Comparison of ENCODE assay signal across 24 cellular contexts in genomic region chr12:132109741-132110140, GRCh38. TPM values are rescaled to one million over a fixed set of nuclear protein-coding genes. Genes with fewer than 3 reads are reported as not detected.
DNase-seq lines count a peak whose midpoint lies in the region; ATAC-seq and TF ChIP-seq lines count a peak whose summit lies in the region.
"Had no signal": no experiment of that assay in that cellular context is flagged by ENCODE, and none has a peak within 500 bp of the region (broad histone marks: within the 10 kb centered on the region; RNA-seq: fewer than 3 reads in every experiment).

No MANE protein-coding gene starts in this region.

- no peak for TF ChIP-seq CTCF in fibroblast of mammary gland (conservative IDR thresholded peaks at IDR 0.05; ENCODE audit: control insufficient read depth, insufficient read depth, low read depth, low read length)
- TF ChIP-seq CTCF in nephron progenitor cell (IDR thresholded peaks at IDR 0.05): no peak
- TF ChIP-seq CTCF in Peyer's patch (IDR thresholded peaks at IDR 0.05): no peak

- no peaks in the 10 kb centered on the region for H3K4me1 ChIP-seq in CD4-positive, CD25-positive, alpha-beta regulatory T cell (ENCODE audit: control insufficient read depth, insufficient read depth, low read length, poor library complexity, severe bottlenecking)
- no peaks in the 10 kb centered on the region for H3K4me1 ChIP-seq in Peyer's patch
- H3K4me1 ChIP-seq: A549, SJSA1 had no signal

- H3K4me3 Mint-ChIP-seq in CD4-positive, CD25-positive, alpha-beta regulatory T cell: no peak overlapping the region
- no peak overlapping the region for H3K4me3 Mint-ChIP-seq in nephron progenitor cell
- H3K4me3 Mint-ChIP-seq: B cell, CD14-positive monocyte had no signal

- no peak overlapping the region for H3K4me3 ChIP-seq in CD4-positive, CD25-positive, alpha-beta regulatory T cell (ENCODE audit: low read depth, low read length)
- H3K4me3 ChIP-seq in fibroblast of mammary gland (ENCODE audit: control insufficient read depth, low read depth, low read length) (no peak overlapping the region), Peyer's patch (no peak overlapping the region)
- H3K4me3 ChIP-seq: A549, MG63, SJSA1 had no signal

- H3K27me3 ChIP-seq in CD4-positive, CD25-positive, alpha-beta regulatory T cell (ENCODE audit: control insufficient read depth, insufficient read depth, low read length): no peaks in the 10 kb centered on the region
- no peaks in the 10 kb centered on the region for H3K27me3 ChIP-seq in Peyer's patch
- H3K27me3 ChIP-seq: MG63, SJSA1 had no signal

- no peak overlapping the region for H3K27ac ChIP-seq in CD4-positive, CD25-positive, alpha-beta regulatory T cell (ENCODE audit: insufficient read depth, low read length, poor library complexity, severe bottlenecking)
- H3K27ac ChIP-seq in Peyer's patch: no peak overlapping the region
- H3K27ac ChIP-seq: A549, SJSA1 had no signal

- no peaks in the 10 kb centered on the region for H3K27me3 Mint-ChIP-seq in CD4-positive, CD25-positive, alpha-beta regulatory T cell
- no peaks in the 10 kb centered on the region for H3K27me3 Mint-ChIP-seq in nephron progenitor cell (ENCODE audit: low read depth, poor library complexity)
- H3K27me3 Mint-ChIP-seq: B cell had no signal

- DNase-seq in CD4-positive, CD25-positive, alpha-beta regulatory T cell: no peak
- DNase-seq in LHCN-M2 (ENCODE audit: low read depth) (peak; percentile 26), fibroblast of mammary gland (ENCODE audit: low read depth) (peak; percentile 2), nephron progenitor cell (no peak), medulla oblongata (ENCODE audit: extremely low spot score) (no peak), Peyer's patch (no peak)
- DNase-seq: DMS53, EL, GF-D8, Kasumi-1, MG63, NCI-H1048, NCI-H1417 treated with DMSO at 0.1 percent for 48 hours, NCI-H187, NCI-H2107, NCI-H446 treated with DMSO at 0.1 percent for 48 hours, NCI-H526 treated with DMSO at 0.1 percent for 48 hours, OCI-M1 had no signal

- ATAC-seq in CD4-positive, CD25-positive, alpha-beta regulatory T cell (ENCODE audit: low read depth in 2 of 2): no peak
- ATAC-seq in SK-N-SH treated with all-trans-retinoic acid at 6 μM for 48 hours: no peak
- ATAC-seq: A549, Right ventricle myocardium inferior had no signal

- H3K27ac Mint-ChIP-seq in CD4-positive, CD25-positive, alpha-beta regulatory T cell: peak overlapping the region in 2 of 3 donors; percentile 42 to 47
- H3K27ac Mint-ChIP-seq in nephron progenitor cell: peak overlapping the region; percentile 32
- H3K27ac Mint-ChIP-seq: B cell had no signal

- H3K9me3 ChIP-seq in CD4-positive, CD25-positive, alpha-beta regulatory T cell (ENCODE audit: control insufficient read depth in 2 of 2, low read length in 2 of 2): no peaks in the 10 kb centered on the region
- H3K9me3 ChIP-seq in Peyer's patch: no peaks in the 10 kb centered on the region
- H3K9me3 ChIP-seq: A549, MG63, SJSA1 had no signal

- no peak for TF ChIP-seq POLR2A in Peyer's patch (IDR thresholded peaks at IDR 0.05)

- peaks cover 0 to 4% (median under 1%) of the 10 kb centered on the region in 4 donors for H3K4me1 Mint-ChIP-seq in CD4-positive, CD25-positive, alpha-beta regulatory T cell
- peaks cover 14% of the 10 kb centered on the region for H3K4me1 Mint-ChIP-seq in nephron progenitor cell
- H3K4me1 Mint-ChIP-seq: B cell, CD14-positive monocyte had no signal

- no peaks in the 10 kb centered on the region for H3K9me3 Mint-ChIP-seq in CD4-positive, CD25-positive, alpha-beta regulatory T cell
- no peaks in the 10 kb centered on the region for H3K9me3 Mint-ChIP-seq in nephron progenitor cell
- H3K9me3 Mint-ChIP-seq: CD14-positive monocyte had no signal

- H3K36me3 ChIP-seq in CD4-positive, CD25-positive, alpha-beta regulatory T cell (ENCODE audit: control insufficient read depth, insufficient read depth, low read length): peaks cover 26% of the 10 kb centered on the region
- H3K36me3 ChIP-seq in Peyer's patch: peaks cover 0 to 49% (median 0%) of the 10 kb centered on the region in 3 donors

- H3K36me3 Mint-ChIP-seq in CD4-positive, CD25-positive, alpha-beta regulatory T cell: peaks cover 33% of the 10 kb centered on the region
- H3K36me3 Mint-ChIP-seq in nephron progenitor cell (ENCODE audit: low read depth): peaks cover 63% of the 10 kb centered on the region

TF ChIP-seq in SK-N-SH treated with all-trans-retinoic acid at 6 μM for 48 hours, 23 proteins besides CTCF, POLR2A, EP300 and RAD21:
- TF ChIP-seq SNAI2 (CRISPR knock-in tag; IDR thresholded peaks at IDR 0.05): no peak
- TF ChIP-seq ARNTL (CRISPR knock-in tag; IDR thresholded peaks at IDR 0.05; ENCODE audit: borderline replicate concordance, low read depth): no peak
- no peak for TF ChIP-seq ZNF565 (CRISPR knock-in tag; conservative IDR thresholded peaks at IDR 0.05; ENCODE audit: low read depth)
- no peak for TF ChIP-seq CSDC2 (CRISPR knock-in tag; IDR thresholded peaks at IDR 0.05)
- TF ChIP-seq TOX (CRISPR knock-in tag; IDR thresholded peaks at IDR 0.05; ENCODE audit: borderline replicate concordance): no peak
- no peak for TF ChIP-seq ZFP3 (CRISPR knock-in tag; IDR thresholded peaks at IDR 0.05)
- TF ChIP-seq ISL1 (CRISPR knock-in tag; IDR thresholded peaks at IDR 0.05): no peak
- no peak for TF ChIP-seq GLIS3 (CRISPR knock-in tag; IDR thresholded peaks at IDR 0.05)
- no peak for TF ChIP-seq CREB5 (CRISPR knock-in tag; IDR thresholded peaks at IDR 0.05; ENCODE audit: low read depth)
- TF ChIP-seq BACH2 (CRISPR knock-in tag; IDR thresholded peaks at IDR 0.05; ENCODE audit: borderline replicate concordance): no peak
- TF ChIP-seq ESRRG (CRISPR knock-in tag; IDR thresholded peaks at IDR 0.05): no peak
- no peak for TF ChIP-seq TCF4 (CRISPR knock-in tag; IDR thresholded peaks at IDR 0.05; ENCODE audit: borderline replicate concordance)
- TF ChIP-seq OSR1 (CRISPR knock-in tag; IDR thresholded peaks at IDR 0.05): no peak
- no peak for TF ChIP-seq PATZ1 (CRISPR knock-in tag; IDR thresholded peaks at IDR 0.05; ENCODE audit: borderline replicate concordance)
- TF ChIP-seq ZNF70 (CRISPR knock-in tag; IDR thresholded peaks at IDR 0.05): no peak
- no peak for TF ChIP-seq POU6F1 (CRISPR knock-in tag; IDR thresholded peaks at IDR 0.05; ENCODE audit: borderline replicate concordance, low read depth)
- TF ChIP-seq RARB (CRISPR knock-in tag; IDR thresholded peaks at IDR 0.05): no peak
TF ChIP-seq in SK-N-SH treated with all-trans-retinoic acid at 6 μM for 48 hours: peak in this region for 0.

RNA-seq across cellular contexts. Expression of gene DDX51, which starts 34.4 kb away (rescaled TPM):
- total RNA-seq in CD4-positive, CD25-positive, alpha-beta regulatory T cell: 41.2 TPM
- 1 to 10 TPM; 4.8 to 7.6 (median 6.1) TPM for polyA plus RNA-seq in CD4-positive, CD25-positive, alpha-beta regulatory T cell
- total RNA-seq in LHCN-M2 (2014; rRNA removed): 5.6 and 7.5 TPM in 2 replicates
- 8.4 TPM for polyA plus RNA-seq in LHCN-M2 (2012)
- total RNA-seq in Peyer's patch: 10 to 100 TPM; 18.7 to 78.4 (median 32.2) TPM

RNA-seq across cellular contexts. Expression of gene NOC4L, which starts 34.5 kb away (rescaled TPM):
- 17.0 TPM for total RNA-seq in CD4-positive, CD25-positive, alpha-beta regulatory T cell
- 10 to 100 TPM; 18.9 to 26.9 (median 22.2) TPM for polyA plus RNA-seq in CD4-positive, CD25-positive, alpha-beta regulatory T cell
- total RNA-seq in LHCN-M2 (2014; rRNA removed) (22.8 and 25.5 TPM in 2 replicates), Peyer's patch (10 to 100 TPM in 2 of 4 donors, 1 to 10 TPM in 2; 8.9 to 47.0 (median 12.2) TPM)
- 21.9 TPM for polyA plus RNA-seq in LHCN-M2 (2012)

Comparison
In these comparisons a context has a peak if more than half of its experiments do, and no peak if none do; other contexts are left out.
1. DNase-seq: peak in LHCN-M2 (single experiment) and fibroblast of mammary gland (single experiment); none in CD4-positive, CD25-positive, alpha-beta regulatory T cell (0 of 3), nephron progenitor cell (single experiment), medulla oblongata (single experiment) and Peyer's patch (0 of 3).